Comparison of ENCODE assay signal across 8 cellular contexts in genomic region chr11:67483901-67484665, GRCh38. TPM values are rescaled to one million over a fixed set of nuclear protein-coding genes. Genes with fewer than 3 reads are reported as not detected.
DNase-seq lines count a peak whose midpoint lies in the region; ATAC-seq and TF ChIP-seq lines count a peak whose summit lies in the region.

No MANE protein-coding gene starts in this region.

- peak overlapping the region; percentile 81 for H3K27ac ChIP-seq in CD8-positive, alpha-beta T cell (ENCODE audit: low read depth, low read length)
- H3K27ac ChIP-seq in OCI-LY7 (ENCODE audit: low read depth, low read length, poor library complexity, severe bottlenecking) (peak overlapping the region; percentile 87), osteoblast (ENCODE audit: low read depth, low read length) (no peak overlapping the region)

- CTCF ChIA-PET in CD8-positive, alpha-beta T cell (lab: Charles Lee), result interaction anchor here (0.6 to 4.1 kb wide), 8 partner anchors 16 to 133 kb away, joined by 3 to 15 read pairs (median 4); partner anchors contain the start of genes CDK2AP2, PITPNM1, PPP1CA and PTPRCAP
- CTCF ChIA-PET in OCI-LY7 (lab: Charles Lee; ENCODE audit: unreplicated experiment), result interaction anchor here (1.4 kb wide), 1 partner anchor 45 kb away, joined by 3 read pairs; no protein-coding TSS in a partner anchor

- H2AFZ ChIP-seq in OCI-LY7 (ENCODE audit: low read length) (no peak overlapping the region; the same call in 1 of the 2 replicates), osteoblast (ENCODE audit: low read length) (no peak overlapping the region)

- H3K4me2 ChIP-seq in OCI-LY7 (ENCODE audit: low read length) (peak overlapping the region; percentile 95), osteoblast (ENCODE audit: insufficient read depth, low read length) (peak overlapping the region; percentile 82)

- peaks cover 55% of the 10 kb centered on the region for H3K4me1 ChIP-seq in CD8-positive, alpha-beta T cell (ENCODE audit: insufficient read depth, low read length)
- H3K4me1 ChIP-seq in OCI-LY7 (ENCODE audit: insufficient read depth, low read length, poor library complexity, severe bottlenecking), result peaks cover 44% of the 10 kb centered on the region
- H3K4me1 ChIP-seq in osteoblast (ENCODE audit: insufficient read depth, low read length), result peaks cover 7% of the 10 kb centered on the region

- no peaks in the 10 kb centered on the region for H3K9me3 Mint-ChIP-seq in CD8-positive, alpha-beta T cell
- no peaks in the 10 kb centered on the region for H3K9me3 Mint-ChIP-seq in central memory CD8-positive, alpha-beta T cell

- H3K4me3 ChIP-seq in CD8-positive, alpha-beta T cell (ENCODE audit: low read depth, low read length), result peak overlapping the region; percentile 73
- peak overlapping the region; percentile 71 for H3K4me3 ChIP-seq in OCI-LY7 (ENCODE audit: low read depth, low read length, poor library complexity, severe bottlenecking)
- H3K4me3 ChIP-seq in osteoblast (ENCODE audit: insufficient read depth, low read length), result peak overlapping the region; percentile 82

- H3K27ac Mint-ChIP-seq in CD8-positive, alpha-beta T cell, result peak overlapping the region; percentile 99
- peak overlapping the region; percentile 95 for H3K27ac Mint-ChIP-seq in central memory CD8-positive, alpha-beta T cell (ENCODE audit: low read depth)

- H4K20me1 ChIP-seq in OCI-LY7 (ENCODE audit: insufficient read depth, low read length) (no peaks in the 10 kb centered on the region), osteoblast (ENCODE audit: insufficient read depth, low read length) (peaks cover 12% of the 10 kb centered on the region)

- H3K79me2 ChIP-seq in OCI-LY7 (ENCODE audit: insufficient read depth, low read depth, low read length), result peaks cover 28% of the 10 kb centered on the region; the same call in 1 of the 2 replicates
- H3K79me2 ChIP-seq in osteoblast (ENCODE audit: insufficient read depth, low read length), result peaks cover 25% of the 10 kb centered on the region

- no peaks in the 10 kb centered on the region for H3K9me3 ChIP-seq in CD8-positive, alpha-beta T cell (ENCODE audit: low read length)
- H3K9me3 ChIP-seq in OCI-LY7 (ENCODE audit: low read length) (no peaks in the 10 kb centered on the region), osteoblast (ENCODE audit: low read depth, low read length) (no peaks in the 10 kb centered on the region)

- H3K4me1 Mint-ChIP-seq in CD8-positive, alpha-beta T cell (ENCODE audit: low read depth), result peaks cover 58% of the 10 kb centered on the region
- peaks cover 64% of the 10 kb centered on the region for H3K4me1 Mint-ChIP-seq in central memory CD8-positive, alpha-beta T cell

- no peaks in the 10 kb centered on the region for H3K27me3 ChIP-seq in CD8-positive, alpha-beta T cell (ENCODE audit: insufficient read depth, low read length)
- no peaks in the 10 kb centered on the region for H3K27me3 ChIP-seq in osteoblast (ENCODE audit: insufficient read depth, low read length)

- peak overlapping the region; percentile 93 for H3K4me3 Mint-ChIP-seq in CD8-positive, alpha-beta T cell
- H3K4me3 Mint-ChIP-seq in central memory CD8-positive, alpha-beta T cell, result peak overlapping the region; percentile 92

- intact Hi-C loops in CD8-positive, alpha-beta T cell (cut with DNase I, micrococcal nuclease), result loop anchor here (1.0 to 5.0 kb wide), 13 partner anchors 15 to 197 kb away; partner anchors contain the start of genes POLD4 (in 2 of the 2), PTPRCAP (in 2 of the 2), RAD9A (in 2 of the 2) and RPS6KB2 (in 2 of the 2)
- intact Hi-C loops in OCI-LY7 (cut with micrococcal nuclease; ENCODE audit: unreplicated experiment), result loop anchor here (1.0 to 5.0 kb wide), 5 partner anchors 23 to 132 kb away; partner anchors contain the start of genes CORO1B, POLD4 and RAD9A

- peaks cover 36% of the 10 kb centered on the region for H3K36me3 Mint-ChIP-seq in CD8-positive, alpha-beta T cell
- peaks cover 43% of the 10 kb centered on the region for H3K36me3 Mint-ChIP-seq in central memory CD8-positive, alpha-beta T cell (ENCODE audit: insufficient read depth)

- BruUV-seq in OCI-LY7 (replicated peaks; lab: Mats Ljungman, UMichigan), result no TSS peak

- peak in 4 of 7 experiments; percentile 25 to 78 (median 64) for DNase-seq in CD8-positive, alpha-beta T cell
- DNase-seq in OCI-LY7 (ENCODE audit: low spot score) (peak; percentile 60), osteoblast (ENCODE audit: insufficient read length, low spot score, missing footprints) (peak; percentile 36), H4 (ENCODE audit: low spot score) (no peak), GF-D8 (lab: John Stamatoyannopoulos, UW) (no peak)
- DNase-seq in central memory CD8-positive, alpha-beta T cell (ENCODE audit: low spot score in 2 of 2), result peak in 1 of 2 donors; percentile 53

- H3K9me2 ChIP-seq in OCI-LY7 (ENCODE audit: insufficient read depth, low read length), result no peaks in the 10 kb centered on the region

- POLR2A ChIA-PET in CD8-positive, alpha-beta T cell (lab: Charles Lee), result interaction anchor here (0.8 to 5.0 kb wide), 18 partner anchors 8 to 206 kb away, joined by 3 to 65 read pairs (median 6); partner anchors contain the start of genes CDK2AP2, POLD4, PPP1CA and PTPRCAP
- POLR2A ChIA-PET in OCI-LY7 (lab: Charles Lee), result interaction anchor here (0.5 to 1.4 kb wide), 9 partner anchors 13 to 780 kb away, joined by 3 to 7 read pairs (median 3); partner anchors contain the start of genes PPP1CA, PTPRCAP and TBC1D10C

- no peak for TF ChIP-seq CTCF in CD8-positive, alpha-beta T cell (IDR thresholded peaks at IDR 0.05)
- TF ChIP-seq CTCF in OCI-LY7 (conservative IDR thresholded peaks at IDR 0.05; ENCODE audit: low read length) (no peak), osteoblast (IDR thresholded peaks at IDR 0.05; ENCODE audit: extremely low read depth, low read depth, low read length) (no peak)

- peaks cover 16% of the 10 kb centered on the region for H3K36me3 ChIP-seq in CD8-positive, alpha-beta T cell (ENCODE audit: insufficient read depth, low read length)
- H3K36me3 ChIP-seq in OCI-LY7 (ENCODE audit: insufficient read depth, low read length), result peaks cover 20% of the 10 kb centered on the region
- no peaks in the 10 kb centered on the region for H3K36me3 ChIP-seq in osteoblast (ENCODE audit: insufficient read depth, low read length)

- H3K27me3 Mint-ChIP-seq in CD8-positive, alpha-beta T cell (ENCODE audit: low read depth), result no peaks in the 10 kb centered on the region
- H3K27me3 Mint-ChIP-seq in central memory CD8-positive, alpha-beta T cell, result no peaks in the 10 kb centered on the region

- peak; percentile 51 for ATAC-seq in CD8-positive, alpha-beta T cell
- peak; percentile 63 for ATAC-seq in central memory CD8-positive, alpha-beta T cell (replicated peaks; ENCODE audit: extremely low read depth, poor library complexity, severe bottlenecking)
- ATAC-seq in GM21619 (IDR thresholded peaks at IDR 0.05; ENCODE audit: unreplicated experiment) (no peak), GM21825 (IDR thresholded peaks at IDR 0.05; ENCODE audit: unreplicated experiment) (no peak)

RNA-seq across cellular contexts. Expression of gene AIP, which starts 1.3 kb away (rescaled TPM):
- total RNA-seq in CD8-positive, alpha-beta T cell, result 100 to 1,000 TPM; 109 to 111 TPM
- 123 and 125 TPM in 2 replicates for total RNA-seq in OCI-LY7 (2014; rRNA removed; shearing (Covaris generic))
- total RNA-seq in OCI-LY7 (2022) (112 and 116 TPM in 2 replicates), osteoblast (64.2 and 71.3 TPM in 2 replicates)
- total RNA-seq in H4 (2014; rRNA removed; shearing (Covaris generic)), result 69.9 and 83.0 TPM in 2 replicates

RNA-seq across cellular contexts. Expression of gene TMEM134, which starts 15.0 kb away (rescaled TPM):
- 10 to 100 TPM; 41.2 to 48.5 TPM for total RNA-seq in CD8-positive, alpha-beta T cell
- 26.8 and 38.8 TPM in 2 replicates for total RNA-seq in OCI-LY7 (2014; rRNA removed; shearing (Covaris generic))
- total RNA-seq in OCI-LY7 (2022) (76.9 and 86.9 TPM in 2 replicates), osteoblast (15.6 and 29.3 TPM in 2 replicates)
- 17.3 and 38.6 TPM in 2 replicates for total RNA-seq in H4 (2014; rRNA removed; shearing (Covaris generic))

RNA-seq across cellular contexts. Expression of gene PITPNM1, which starts 21.1 kb away (rescaled TPM):
- 100 to 1,000 TPM in 1 of 2 experiments, 10 to 100 TPM in 1; 92.7 to 103 TPM for total RNA-seq in CD8-positive, alpha-beta T cell
- 37.2 and 43.5 TPM in 2 replicates for total RNA-seq in OCI-LY7 (2014; rRNA removed; shearing (Covaris generic))
- total RNA-seq in OCI-LY7 (2022), result 45.6 and 51.3 TPM in 2 replicates
- 13.3 and 14.1 TPM in 2 replicates for total RNA-seq in osteoblast
- total RNA-seq in H4 (2014; rRNA removed; shearing (Covaris generic)), result 13.7 and 16.6 TPM in 2 replicates

RNA-seq across cellular contexts. Expression of gene CDK2AP2, which starts 23.9 kb away (rescaled TPM):
- total RNA-seq in CD8-positive, alpha-beta T cell, result 10 to 100 TPM; 19.4 to 24.4 TPM
- 57.0 and 71.5 TPM in 2 replicates for total RNA-seq in OCI-LY7 (2014; rRNA removed; shearing (Covaris generic))
- 83.9 and 90.2 TPM in 2 replicates for total RNA-seq in OCI-LY7 (2022)
- total RNA-seq in osteoblast, result 6.2 and 10.3 TPM in 2 replicates
- total RNA-seq in H4 (2014; rRNA removed; shearing (Covaris generic)), result 28.3 and 32.3 TPM in 2 replicates

RNA-seq across cellular contexts. Expression of gene CABP4, which starts 28.9 kb away (rescaled TPM):
- 1 to 10 TPM; 5.0 to 5.2 TPM for total RNA-seq in CD8-positive, alpha-beta T cell
- 3.0 and 3.1 TPM in 2 replicates for total RNA-seq in OCI-LY7 (2014; rRNA removed; shearing (Covaris generic))
- 11.5 and 11.8 TPM in 2 replicates for total RNA-seq in OCI-LY7 (2022)
- not detected in 2 replicates for total RNA-seq in osteoblast
- total RNA-seq in H4 (2014; rRNA removed; shearing (Covaris generic)), result 0.39 TPM in 1 of 2 replicates, not detected in the other

Comparison
In these comparisons a context has a peak if more than half of its experiments do, and no peak if none do; other contexts are left out.
1. ATAC-seq: peak in CD8-positive, alpha-beta T cell (single experiment) and central memory CD8-positive, alpha-beta T cell (single experiment); none in GM21619 (single experiment) and GM21825 (single experiment).
2. DNase-seq: peak in CD8-positive, alpha-beta T cell (4 of 7), OCI-LY7 (single experiment) and osteoblast (single experiment); none in H4 (single experiment) and GF-D8 (single experiment).
3. Peak in every context shown above with its lines, with median percentiles within 50 percentile points of each other: H3K4me3 ChIP-seq.